Comparison of ENCODE assay signal across 22 cellular contexts in genomic region chr1:41633764-41634163, GRCh38.
DNase-seq lines count a peak whose midpoint lies in the region; ATAC-seq and TF ChIP-seq lines count a peak whose summit lies in the region.
"Had no signal": no experiment of that assay in that cellular context is flagged by ENCODE, and none has a peak within 500 bp of the region (broad histone marks: within the 10 kb centered on the region; RNA-seq: fewer than 3 reads in every experiment).

No MANE protein-coding gene starts in this region.

- H3K36me3 Mint-ChIP-seq in natural killer cell treated with Interleukin-12 subunit alpha and Interleukin-12 subunit beta and Interleukin-15 and Interleukin-18, amount 100 ng/mL, for 72 hours: no peaks in the 10 kb centered on the region
- no peaks in the 10 kb centered on the region for H3K36me3 Mint-ChIP-seq in natural killer cell
- H3K36me3 Mint-ChIP-seq in stimulated activated memory B cell treated with anti-CD40 and anti-IgM and Interleukin-4, amounts not matched to agents 10 μg/mL and 1 μg/mL and 100 μg/mL, for 72 hours: peaks cover 45% of the 10 kb centered on the region

- intact Hi-C loops in natural killer cell (cut with micrococcal nuclease): no loop called here

- H3K4me1 Mint-ChIP-seq in natural killer cell treated with Interleukin-12 subunit alpha and Interleukin-12 subunit beta and Interleukin-15 and Interleukin-18, amount 100 ng/mL, for 72 hours (ENCODE audit: low read depth in 2 of 2): peaks cover 29 to 37% of the 10 kb centered on the region in 2 donors
- peaks cover 28 to 35% of the 10 kb centered on the region in 2 donors for H3K4me1 Mint-ChIP-seq in natural killer cell
- H3K4me1 Mint-ChIP-seq in stimulated activated memory B cell treated with anti-CD40 and anti-IgM and Interleukin-4, amounts not matched to agents 10 μg/mL and 1 μg/mL and 100 μg/mL, for 72 hours: peaks cover 55% of the 10 kb centered on the region

- no peak overlapping the region for H2AFZ ChIP-seq in OCI-LY1 (ENCODE audit: low read length)
- H2AFZ ChIP-seq: hepatocyte had no signal

- no peak overlapping the region for H3K4me3 Mint-ChIP-seq in natural killer cell treated with Interleukin-12 subunit alpha and Interleukin-12 subunit beta and Interleukin-15 and Interleukin-18, amount 100 ng/mL, for 72 hours
- H3K4me3 Mint-ChIP-seq in natural killer cell: no peak overlapping the region
- H3K4me3 Mint-ChIP-seq in stimulated activated memory B cell treated with anti-CD40 and anti-IgM and Interleukin-4, amounts not matched to agents 10 μg/mL and 1 μg/mL and 100 μg/mL, for 72 hours: no peak overlapping the region
- H3K4me3 Mint-ChIP-seq: nephron had no signal

- H3F3A ChIP-seq in OCI-LY1 (ENCODE audit: insufficient read depth, low read length): peaks cover 7% of the 10 kb centered on the region; the same call in 1 of the 2 replicates

- H3K9me3 ChIP-seq in OCI-LY1 (ENCODE audit: low read length) (no peaks in the 10 kb centered on the region), gastroesophageal sphincter (no peaks in the 10 kb centered on the region)
- H3K9me3 ChIP-seq: prostate gland, testis had no signal

- H3K4me2 ChIP-seq in OCI-LY1 (ENCODE audit: low read length): peak overlapping the region; percentile 33; the same call in 1 of the 2 replicates
- H3K4me2 ChIP-seq: hepatocyte had no signal

- H3K27me3 Mint-ChIP-seq in natural killer cell treated with Interleukin-12 subunit alpha and Interleukin-12 subunit beta and Interleukin-15 and Interleukin-18, amount 100 ng/mL, for 72 hours: no peaks in the 10 kb centered on the region
- H3K27me3 Mint-ChIP-seq in natural killer cell (ENCODE audit: low read depth in 2 of 2): no peaks in the 10 kb centered on the region
- H3K27me3 Mint-ChIP-seq in stimulated activated memory B cell treated with anti-CD40 and anti-IgM and Interleukin-4, amounts not matched to agents 10 μg/mL and 1 μg/mL and 100 μg/mL, for 72 hours: no peaks in the 10 kb centered on the region

- TF ChIP-seq POLR2A in gastroesophageal sphincter (IDR thresholded peaks at IDR 0.05): no peak

- no peaks in the 10 kb centered on the region for H3K9me2 ChIP-seq in OCI-LY1 (ENCODE audit: low read depth, low read length)

- 24% methylated on average over 4 of the region's 5 CpGs; no CpG with 5 or more reads in 1 of the 2 donors for WGBS in gastroesophageal sphincter (ENCODE audit: low coverage in 1 of 2), 2 donors

- ATAC-seq in natural killer cell treated with Interleukin-12 subunit alpha and Interleukin-12 subunit beta and Interleukin-15 and Interleukin-18, amount 100 ng/mL, for 72 hours: no peak
- ATAC-seq in natural killer cell: no peak
- no peak for ATAC-seq in stimulated activated memory B cell treated with anti-CD40 and anti-IgM and Interleukin-4, amounts not matched to agents 10 μg/mL and 1 μg/mL and 100 μg/mL, for 72 hours
- ATAC-seq in gastroesophageal sphincter: no peak
- no peak for ATAC-seq in GM18867 (IDR thresholded peaks at IDR 0.05; ENCODE audit: unreplicated experiment)

- H3K27ac Mint-ChIP-seq in natural killer cell treated with Interleukin-12 subunit alpha and Interleukin-12 subunit beta and Interleukin-15 and Interleukin-18, amount 100 ng/mL, for 72 hours: peak overlapping the region in 1 of 2 donors; percentile 23
- no peak overlapping the region for H3K27ac Mint-ChIP-seq in natural killer cell
- peak overlapping the region; percentile 52 for H3K27ac Mint-ChIP-seq in stimulated activated memory B cell treated with anti-CD40 and anti-IgM and Interleukin-4, amounts not matched to agents 10 μg/mL and 1 μg/mL and 100 μg/mL, for 72 hours
- H3K27ac Mint-ChIP-seq: nephron had no signal

- H3K4me1 ChIP-seq in OCI-LY1 (ENCODE audit: insufficient read depth, low read length, severe bottlenecking) (peaks cover 84% of the 10 kb centered on the region), gastroesophageal sphincter (no peaks in the 10 kb centered on the region)
- H3K4me1 ChIP-seq: prostate gland, testis had no signal

- H3K36me3 ChIP-seq in OCI-LY1 (ENCODE audit: insufficient read depth, low read length) (no peaks in the 10 kb centered on the region), gastroesophageal sphincter (no peaks in the 10 kb centered on the region)
- H3K36me3 ChIP-seq: prostate gland had no signal

- no peak for TF ChIP-seq CTCF in natural killer cell (IDR thresholded peaks at IDR 0.05)
- TF ChIP-seq CTCF in OCI-LY1 (IDR thresholded peaks at IDR 0.05; ENCODE audit: low read length): no peak
- TF ChIP-seq CTCF in gastroesophageal sphincter (IDR thresholded peaks at IDR 0.05): no peak

- H3K27ac ChIP-seq in OCI-LY1 (ENCODE audit: low read depth, low read length, poor library complexity, severe bottlenecking): peak overlapping the region; percentile 73
- no peak overlapping the region for H3K27ac ChIP-seq in gastroesophageal sphincter
- H3K27ac ChIP-seq: hepatocyte, prostate gland, testis had no signal

- H3K4me3 ChIP-seq in OCI-LY1 (ENCODE audit: low read depth, low read length, poor library complexity, severe bottlenecking) (peak overlapping the region; percentile 12), gastroesophageal sphincter (no peak overlapping the region)
- H3K4me3 ChIP-seq: hepatocyte, prostate gland, testis had no signal

- POLR2A ChIA-PET in HEK293T (lab: Yijun Ruan, JAX): no interaction called here

- no peak overlapping the region; the same call in 1 of the 2 replicates for H3K9ac ChIP-seq in OCI-LY1 (ENCODE audit: low read length)

- no peaks in the 10 kb centered on the region for H3K27me3 ChIP-seq in OCI-LY1 (ENCODE audit: insufficient read depth, low read length)
- H3K27me3 ChIP-seq in gastroesophageal sphincter: no peaks in the 10 kb centered on the region
- H3K27me3 ChIP-seq: hepatocyte, testis had no signal

- no peaks in the 10 kb centered on the region for H3K9me3 Mint-ChIP-seq in natural killer cell treated with Interleukin-12 subunit alpha and Interleukin-12 subunit beta and Interleukin-15 and Interleukin-18, amount 100 ng/mL, for 72 hours
- no peaks in the 10 kb centered on the region for H3K9me3 Mint-ChIP-seq in natural killer cell
- no peaks in the 10 kb centered on the region for H3K9me3 Mint-ChIP-seq in stimulated activated memory B cell treated with anti-CD40 and anti-IgM and Interleukin-4, amounts not matched to agents 10 μg/mL and 1 μg/mL and 100 μg/mL, for 72 hours
- H3K9me3 Mint-ChIP-seq: nephron had no signal

- H4K20me1 ChIP-seq in OCI-LY1 (ENCODE audit: insufficient read depth, low read length): no peaks in the 10 kb centered on the region

- peak; percentile 35 for DNase-seq in natural killer cell treated with Interleukin-12 subunit alpha and Interleukin-12 subunit beta and Interleukin-15 and Interleukin-18, amount 100 ng/mL, for 72 hours (ENCODE audit: low spot score)
- DNase-seq in natural killer cell (no peak), astrocyte of the hippocampus (ENCODE audit: low read depth, low spot score) (peak; percentile 65), HEK293T (ENCODE audit: extremely low spot score) (no peak)
- DNase-seq: activated CD4-positive, alpha-beta T cell treated with anti-CD3 and anti-CD28 coated beads for 1 hour; AML-193; aorta; islet precursor cell; Karpas-422; mesenchymal stem cell; NCI-H2107; NCI-H526; stimulated activated CD4-positive, alpha-beta T cell treated with anti-CD3 and anti-CD28 coated beads, Interleukin-4, amount 100 ng/mL, for 4 hours; T-helper 9 cell; testis had no signal

- CTCF ChIA-PET in HEK293T (lab: Yijun Ruan, JAX): interaction anchor here (0.6 kb wide), 1 partner anchor 433 kb away, joined by 3 read pairs; no protein-coding TSS in a partner anchor

- no peak for TF ChIP-seq EP300 in gastroesophageal sphincter (IDR thresholded peaks at IDR 0.05)

- H3K79me2 ChIP-seq in OCI-LY1 (ENCODE audit: insufficient read depth, low read length): peaks cover 13% of the 10 kb centered on the region
- H3K79me2 ChIP-seq: hepatocyte had no signal

TF ChIP-seq in HEK293T, 16 proteins besides CTCF, POLR2A, EP300 and RAD21:
- TF ChIP-seq ZNF384 (IDR thresholded peaks at IDR 0.05): no peak
- TF ChIP-seq FOXM1 (IDR thresholded peaks at IDR 0.05; ENCODE audit: borderline replicate concordance): no peak
- no peak for TF ChIP-seq CTBP1 (IDR thresholded peaks at IDR 0.05; ENCODE audit: borderline replicate concordance)
- TF ChIP-seq FOXK2 (IDR thresholded peaks at IDR 0.05): no peak
- no peak for TF ChIP-seq LEF1 (IDR thresholded peaks at IDR 0.05; ENCODE audit: borderline replicate concordance)
- TF ChIP-seq HDGF (IDR thresholded peaks at IDR 0.05; ENCODE audit: borderline replicate concordance): no peak
- no peak for TF ChIP-seq NFRKB (IDR thresholded peaks at IDR 0.05)
- TF ChIP-seq SP1 (IDR thresholded peaks at IDR 0.05): no peak
TF ChIP-seq in HEK293T: peak in this region for 0.

Comparison
In these comparisons a context has a peak if more than half of its experiments do, and no peak if none do; other contexts are left out.
1. DNase-seq: peak in natural killer cell treated with Interleukin-12 subunit alpha and Interleukin-12 subunit beta and Interleukin-15 and Interleukin-18, amount 100 ng/mL, for 72 hours (single experiment) and astrocyte of the hippocampus (single experiment); none in natural killer cell (single experiment) and HEK293T (single experiment).